Comparison of ENCODE assay signal across 1 cellular context in the genomic region with DNA sequence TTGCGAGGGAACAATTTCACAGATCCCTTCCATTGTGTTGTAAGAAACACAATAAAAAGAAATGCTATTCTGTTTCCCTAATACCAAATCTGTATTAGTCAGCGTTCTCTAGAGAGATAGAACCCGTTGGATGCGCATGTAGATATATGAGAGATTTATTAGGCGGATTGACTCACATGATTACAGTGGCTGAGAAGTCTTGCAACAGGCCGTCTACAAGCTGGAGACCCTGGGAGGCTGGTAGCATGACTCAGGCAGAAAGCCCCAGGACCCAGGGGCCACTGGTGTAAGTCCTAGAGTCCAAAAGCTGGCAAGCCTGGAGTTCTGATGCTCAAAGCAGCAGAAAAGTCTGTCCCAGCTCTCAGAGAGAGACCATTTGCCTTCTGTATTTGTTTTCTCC.
A peak's percentile ranks its signal among the peaks of the same experiment; 100 is the strongest.
TF ChIP-seq lines count a peak whose summit lies in the region.

No MANE protein-coding gene starts in this region.

TF ChIP-seq in IMR-90, 13 proteins besides CTCF, POLR2A, EP300 and RAD21:
- no peak for TF ChIP-seq MXI1 (IDR thresholded peaks at IDR 0.05; ENCODE audit: borderline replicate concordance, low read depth, low read length)
- TF ChIP-seq RCOR1 (IDR thresholded peaks at IDR 0.05; ENCODE audit: insufficient replicate concordance, low read length), result no peak
- TF ChIP-seq CHD1 (IDR thresholded peaks at IDR 0.05; ENCODE audit: low read depth, low read length), result no peak
- TF ChIP-seq, protein P1, sequence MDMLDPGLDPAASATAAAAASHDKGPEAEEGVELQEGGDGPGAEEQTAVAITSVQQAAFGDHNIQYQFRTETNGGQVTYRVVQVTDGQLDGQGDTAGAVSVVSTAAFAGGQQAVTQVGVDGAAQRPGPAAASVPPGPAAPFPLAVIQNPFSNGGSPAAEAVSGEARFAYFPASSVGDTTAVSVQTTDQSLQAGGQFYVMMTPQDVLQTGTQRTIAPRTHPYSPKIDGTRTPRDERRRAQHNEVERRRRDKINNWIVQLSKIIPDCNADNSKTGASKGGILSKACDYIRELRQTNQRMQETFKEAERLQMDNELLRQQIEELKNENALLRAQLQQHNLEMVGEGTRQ (IDR thresholded peaks at IDR 0.05; ENCODE audit: low read depth, low read length), result no peak
- peak; percentile 92 for TF ChIP-seq MAFK (IDR thresholded peaks at IDR 0.05; ENCODE audit: low read depth, low read length)
- TF ChIP-seq NFE2L2 (IDR thresholded peaks at IDR 0.05; ENCODE audit: low read depth, low read length), result peak; percentile 75; the same call in 1 of the 2 replicates
- TF ChIP-seq, protein P2, sequence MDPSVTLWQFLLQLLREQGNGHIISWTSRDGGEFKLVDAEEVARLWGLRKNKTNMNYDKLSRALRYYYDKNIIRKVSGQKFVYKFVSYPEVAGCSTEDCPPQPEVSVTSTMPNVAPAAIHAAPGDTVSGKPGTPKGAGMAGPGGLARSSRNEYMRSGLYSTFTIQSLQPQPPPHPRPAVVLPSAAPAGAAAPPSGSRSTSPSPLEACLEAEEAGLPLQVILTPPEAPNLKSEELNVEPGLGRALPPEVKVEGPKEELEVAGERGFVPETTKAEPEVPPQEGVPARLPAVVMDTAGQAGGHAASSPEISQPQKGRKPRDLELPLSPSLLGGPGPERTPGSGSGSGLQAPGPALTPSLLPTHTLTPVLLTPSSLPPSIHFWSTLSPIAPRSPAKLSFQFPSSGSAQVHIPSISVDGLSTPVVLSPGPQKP (IDR thresholded peaks at IDR 0.05; ENCODE audit: borderline replicate concordance, low read depth, low read length), result no peak
- TF ChIP-seq FOS (IDR thresholded peaks at IDR 0.05; ENCODE audit: low read depth, low read length), result peak; percentile 93
- peak; percentile 41; the same call in 1 of the 2 replicates for TF ChIP-seq BHLHE40 (IDR thresholded peaks at IDR 0.05; ENCODE audit: low read depth, low read length)
- TF ChIP-seq RFX5 (IDR thresholded peaks at IDR 0.05; ENCODE audit: low read depth, low read length), result no peak
- TF ChIP-seq CEBPB (IDR thresholded peaks at IDR 0.05; ENCODE audit: low read depth, low read length), result peak; percentile 94
- TF ChIP-seq MAZ (IDR thresholded peaks at IDR 0.05; ENCODE audit: borderline replicate concordance, low read depth, low read length), result no peak
- TF ChIP-seq SMC3 (IDR thresholded peaks at IDR 0.05; ENCODE audit: low read depth, low read length), result no peak
